Comparison of ENCODE assay signal across 1 cellular context in the genomic region with DNA sequence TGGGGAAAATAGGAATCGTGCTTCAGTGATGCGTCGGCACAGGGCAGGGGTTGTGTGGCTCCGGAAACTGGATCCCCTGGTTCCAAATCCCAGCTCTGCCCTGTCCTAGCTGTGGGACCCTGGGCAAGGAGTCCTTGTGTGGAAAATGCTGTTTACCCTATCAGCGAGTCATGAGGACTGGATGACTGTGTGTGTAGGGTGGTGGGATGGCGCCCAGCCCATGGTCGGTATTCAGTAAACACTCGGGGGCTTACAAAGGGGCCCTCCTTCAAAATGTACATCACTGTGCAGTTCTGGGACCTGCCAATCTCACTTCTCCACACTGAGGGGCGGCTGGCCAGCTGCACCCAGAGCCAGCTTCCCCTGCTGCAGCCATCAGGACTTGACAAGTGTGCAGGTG.
TF ChIP-seq lines count a peak whose summit lies in the region.

No MANE protein-coding gene starts in this region.

TF ChIP-seq in IMR-90, 13 proteins besides CTCF, POLR2A, EP300 and RAD21:
- TF ChIP-seq, protein P1, sequence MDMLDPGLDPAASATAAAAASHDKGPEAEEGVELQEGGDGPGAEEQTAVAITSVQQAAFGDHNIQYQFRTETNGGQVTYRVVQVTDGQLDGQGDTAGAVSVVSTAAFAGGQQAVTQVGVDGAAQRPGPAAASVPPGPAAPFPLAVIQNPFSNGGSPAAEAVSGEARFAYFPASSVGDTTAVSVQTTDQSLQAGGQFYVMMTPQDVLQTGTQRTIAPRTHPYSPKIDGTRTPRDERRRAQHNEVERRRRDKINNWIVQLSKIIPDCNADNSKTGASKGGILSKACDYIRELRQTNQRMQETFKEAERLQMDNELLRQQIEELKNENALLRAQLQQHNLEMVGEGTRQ (IDR thresholded peaks at IDR 0.05; ENCODE audit: low read depth, low read length): no peak
- TF ChIP-seq FOS (IDR thresholded peaks at IDR 0.05; ENCODE audit: low read depth, low read length): no peak
- no peak for TF ChIP-seq MAZ (IDR thresholded peaks at IDR 0.05; ENCODE audit: borderline replicate concordance, low read depth, low read length)
- no peak for TF ChIP-seq CHD1 (IDR thresholded peaks at IDR 0.05; ENCODE audit: low read depth, low read length)
- TF ChIP-seq SMC3 (IDR thresholded peaks at IDR 0.05; ENCODE audit: low read depth, low read length): no peak
- no peak for TF ChIP-seq RCOR1 (IDR thresholded peaks at IDR 0.05; ENCODE audit: insufficient replicate concordance, low read length)
- TF ChIP-seq MXI1 (IDR thresholded peaks at IDR 0.05; ENCODE audit: borderline replicate concordance, low read depth, low read length): no peak
- TF ChIP-seq, protein P2, sequence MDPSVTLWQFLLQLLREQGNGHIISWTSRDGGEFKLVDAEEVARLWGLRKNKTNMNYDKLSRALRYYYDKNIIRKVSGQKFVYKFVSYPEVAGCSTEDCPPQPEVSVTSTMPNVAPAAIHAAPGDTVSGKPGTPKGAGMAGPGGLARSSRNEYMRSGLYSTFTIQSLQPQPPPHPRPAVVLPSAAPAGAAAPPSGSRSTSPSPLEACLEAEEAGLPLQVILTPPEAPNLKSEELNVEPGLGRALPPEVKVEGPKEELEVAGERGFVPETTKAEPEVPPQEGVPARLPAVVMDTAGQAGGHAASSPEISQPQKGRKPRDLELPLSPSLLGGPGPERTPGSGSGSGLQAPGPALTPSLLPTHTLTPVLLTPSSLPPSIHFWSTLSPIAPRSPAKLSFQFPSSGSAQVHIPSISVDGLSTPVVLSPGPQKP (IDR thresholded peaks at IDR 0.05; ENCODE audit: borderline replicate concordance, low read depth, low read length): no peak
- TF ChIP-seq BHLHE40 (IDR thresholded peaks at IDR 0.05; ENCODE audit: low read depth, low read length): no peak
- TF ChIP-seq NFE2L2 (IDR thresholded peaks at IDR 0.05; ENCODE audit: low read depth, low read length): no peak
- TF ChIP-seq CEBPB (IDR thresholded peaks at IDR 0.05; ENCODE audit: low read depth, low read length): no peak
- no peak for TF ChIP-seq RFX5 (IDR thresholded peaks at IDR 0.05; ENCODE audit: low read depth, low read length)
- TF ChIP-seq MAFK (IDR thresholded peaks at IDR 0.05; ENCODE audit: low read depth, low read length): no peak
